24 cellular contexts compared by ENCODE assay signal in genomic region chr5:76852716-76853115, GRCh38. TPM values are rescaled to one million over a fixed set of nuclear protein-coding genes. Genes with fewer than 3 reads are reported as not detected.
DNase-seq lines count a peak whose midpoint lies in the region; ATAC-seq and TF ChIP-seq lines count a peak whose summit lies in the region.
"Had no signal": no experiment of that assay in that cellular context is flagged by ENCODE, and none has a peak within 500 bp of the region (broad histone marks: within the 10 kb centered on the region; RNA-seq: fewer than 3 reads in every experiment).

No MANE protein-coding gene starts in this region.

- ATAC-seq in CD4-positive, CD25-positive, alpha-beta regulatory T cell (ENCODE audit: low read depth in 2 of 2) = no peak
- ATAC-seq in HG03097 (IDR thresholded peaks at IDR 0.05; ENCODE audit: low FRiP score, unreplicated experiment) = no peak
- ATAC-seq: A549 had no signal

- peaks cover 14 to 30% (median 22%) of the 10 kb centered on the region in 11 experiments; a peak in 21 of 22 replicates for H3K9me3 ChIP-seq in BLaER1 treated with 17β-estradiol and CSF1 and Interleukin-3, amounts not matched to agents 10 nM and 100 nM (replicated peaks in 1 of 11)
- H3K9me3 ChIP-seq in CD4-positive, CD25-positive, alpha-beta regulatory T cell (ENCODE audit: control insufficient read depth in 2 of 2, low read length in 2 of 2) = no peaks in the 10 kb centered on the region
- H3K9me3 ChIP-seq in mesenchymal stem cell (ENCODE audit: control insufficient read depth, low read length) (no peaks in the 10 kb centered on the region), SJCRH30 (replicated peaks) (no peaks in the 10 kb centered on the region)
- H3K9me3 ChIP-seq: A549, MG63 had no signal

- H3K36me3 Mint-ChIP-seq in CD4-positive, CD25-positive, alpha-beta regulatory T cell = peaks cover 12% of the 10 kb centered on the region

- H3K4ac ChIP-seq in mesenchymal stem cell (ENCODE audit: low read depth in 1 of 2, low read length in 2 of 2) = no peak overlapping the region

- H3K18ac ChIP-seq in mesenchymal stem cell (ENCODE audit: low read depth in 1 of 2, low read length in 2 of 2) = no peak overlapping the region

- peak overlapping the region in 8 of 11 experiments; percentile 51 to 90 (median 72); a peak in 15 of 22 replicates for H3K4me2 ChIP-seq in BLaER1 treated with 17β-estradiol and CSF1 and Interleukin-3, amounts not matched to agents 10 nM and 100 nM
- no peak overlapping the region for H3K4me2 ChIP-seq in mesenchymal stem cell (ENCODE audit: low read length, poor library complexity, severe bottlenecking)
- H3K4me2 ChIP-seq: A549 had no signal

- no peak overlapping the region for H4K8ac ChIP-seq in mesenchymal stem cell (ENCODE audit: low read length)

- in situ Hi-C loops in brain microvascular endothelial cell (cut with HindIII; ENCODE audit: low pct_ligation_motif_present, low sequenced_read_pairs) = no loop called here

- peaks cover 39 to 83% (median 54%) of the 10 kb centered on the region in 4 donors for H3K4me1 Mint-ChIP-seq in CD4-positive, CD25-positive, alpha-beta regulatory T cell

- H2AK5ac ChIP-seq in mesenchymal stem cell (ENCODE audit: low read length, severe bottlenecking) = no peak overlapping the region

- H2BK15ac ChIP-seq in mesenchymal stem cell (ENCODE audit: low read depth, poor library complexity, severe bottlenecking) = no peak overlapping the region

- no peak overlapping the region for H2BK5ac ChIP-seq in mesenchymal stem cell (ENCODE audit: low read depth, low read length, poor library complexity, severe bottlenecking)

- no peak overlapping the region for H3K4me3 ChIP-seq in BLaER1 treated with 17β-estradiol and CSF1 and Interleukin-3, amounts not matched to agents 10 nM and 100 nM
- H3K4me3 ChIP-seq in CD4-positive, CD25-positive, alpha-beta regulatory T cell (ENCODE audit: low read depth, low read length) = no peak overlapping the region
- H3K4me3 ChIP-seq in brain microvascular endothelial cell (ENCODE audit: low read depth, low read length) (no peak overlapping the region), mesenchymal stem cell (ENCODE audit: insufficient read depth in 1 of 2, low read depth in 1 of 2, low read length in 2 of 2) (no peak overlapping the region), SJCRH30 (no peak overlapping the region)
- H3K4me3 ChIP-seq: A549, GM23248, MG63 had no signal

- H2BK12ac ChIP-seq in mesenchymal stem cell (ENCODE audit: low read length in 2 of 2) = no peak overlapping the region

- no peak overlapping the region for H2AFZ ChIP-seq in mesenchymal stem cell (ENCODE audit: low read depth, low read length)
- H2AFZ ChIP-seq: GM23248 had no signal

- no peak overlapping the region for H3K14ac ChIP-seq in mesenchymal stem cell (ENCODE audit: low read length in 2 of 2)

- 69% methylated on average over 1 of the region's 3 CpGs for WGBS in mesenchymal stem cell

- no peaks in the 10 kb centered on the region for H3K27me3 ChIP-seq in BLaER1 treated with 17β-estradiol and CSF1 and Interleukin-3, amounts not matched to agents 10 nM and 100 nM
- H3K27me3 ChIP-seq in CD4-positive, CD25-positive, alpha-beta regulatory T cell (ENCODE audit: control insufficient read depth, insufficient read depth, low read length) = no peaks in the 10 kb centered on the region
- H3K27me3 ChIP-seq in brain microvascular endothelial cell (replicated peaks) = no peaks in the 10 kb centered on the region
- no peaks in the 10 kb centered on the region for H3K27me3 ChIP-seq in mesenchymal stem cell (ENCODE audit: control insufficient read depth in 1 of 2, insufficient read depth in 1 of 2, low read length in 2 of 2)
- H3K27me3 ChIP-seq in SJCRH30 = no peaks in the 10 kb centered on the region
- H3K27me3 ChIP-seq: MG63 had no signal

- TF ChIP-seq CTCF in brain microvascular endothelial cell (IDR thresholded peaks at IDR 0.05; ENCODE audit: low read depth, low read length, missing control alignments) = no peak

- no peak overlapping the region for H3K23ac ChIP-seq in mesenchymal stem cell (ENCODE audit: low read length in 2 of 2)

- H4K20me1 ChIP-seq in BLaER1 treated with 17β-estradiol and CSF1 and Interleukin-3, amounts not matched to agents 10 nM and 100 nM = no peaks in the 10 kb centered on the region

- peaks cover 0 to 9% (median 2%) of the 10 kb centered on the region in 7 donors for H3K9me3 Mint-ChIP-seq in CD4-positive, CD25-positive, alpha-beta regulatory T cell
- H3K9me3 Mint-ChIP-seq: CD8-positive, alpha-beta memory T cell had no signal

- no peaks in the 10 kb centered on the region for H3K79me1 ChIP-seq in mesenchymal stem cell (replicated peaks; ENCODE audit: low read length, poor library complexity, severe bottlenecking)

- peak overlapping the region in 5 of 11 experiments; percentile 57 to 76 (median 68); a peak in 7 of 22 replicates for H3K27ac ChIP-seq in BLaER1 treated with 17β-estradiol and CSF1 and Interleukin-3, amounts not matched to agents 10 nM and 100 nM
- H3K27ac ChIP-seq in CD4-positive, CD25-positive, alpha-beta regulatory T cell (ENCODE audit: insufficient read depth, low read length, poor library complexity, severe bottlenecking) = no peak overlapping the region
- peak overlapping the region; percentile 33 for H3K27ac ChIP-seq in brain microvascular endothelial cell
- H3K27ac ChIP-seq in mesenchymal stem cell (ENCODE audit: low read length, poor library complexity, severe bottlenecking) = no peak overlapping the region
- H3K27ac ChIP-seq in SJCRH30 = no peak overlapping the region
- H3K27ac ChIP-seq: A549, GM23248 had no signal

- H3K27ac Mint-ChIP-seq in CD4-positive, CD25-positive, alpha-beta regulatory T cell = peak overlapping the region in 2 of 3 donors; percentile 17 to 87

- DNase-seq in CD4-positive, CD25-positive, alpha-beta regulatory T cell = no peak
- DNase-seq in brain microvascular endothelial cell (no peak), mesenchymal stem cell (peak; percentile 22), SJCRH30 (no peak), DMS 273 (lab: John Stamatoyannopoulos, UW; ENCODE audit: unreplicated experiment) (no peak)
- DNase-seq: AML-193; C1 segment of cervical spinal cord; CD8-positive, alpha-beta memory T cell; DND-41; GM23248; H7; MG63; NCI-H1105 treated with DMSO at 0.1 percent for 48 hours; NCI-H2029; NCI-H446 treated with DMSO at 0.1 percent for 48 hours; NCI-H526; NCI-H82; RPMI8226; SHP77 had no signal

- no peak overlapping the region for H3K9ac ChIP-seq in BLaER1 treated with 17β-estradiol and CSF1 and Interleukin-3, amounts not matched to agents 10 nM and 100 nM
- H3K9ac ChIP-seq in mesenchymal stem cell (ENCODE audit: low read length) = no peak overlapping the region
- H3K9ac ChIP-seq: GM23248 had no signal

- H3K36me3 ChIP-seq in BLaER1 treated with 17β-estradiol and CSF1 and Interleukin-3, amounts not matched to agents 10 nM and 100 nM = peaks cover 0 to 14% (median 0%) of the 10 kb centered on the region in 11 experiments; a peak in 2 of 22 replicates
- no peaks in the 10 kb centered on the region for H3K36me3 ChIP-seq in CD4-positive, CD25-positive, alpha-beta regulatory T cell (ENCODE audit: control insufficient read depth, insufficient read depth, low read length)
- H3K36me3 ChIP-seq in brain microvascular endothelial cell (replicated peaks) = no peaks in the 10 kb centered on the region
- H3K36me3 ChIP-seq in mesenchymal stem cell (ENCODE audit: control insufficient read depth in 1 of 2, insufficient read depth in 2 of 2, low read depth in 1 of 2, low read length in 2 of 2) = no peaks in the 10 kb centered on the region
- H3K36me3 ChIP-seq in SJCRH30 = no peaks in the 10 kb centered on the region
- H3K36me3 ChIP-seq: MG63 had no signal

- H3K4me3 Mint-ChIP-seq in CD4-positive, CD25-positive, alpha-beta regulatory T cell = peak overlapping the region in 1 of 4 donors; percentile 76

- H3K27me3 Mint-ChIP-seq in CD4-positive, CD25-positive, alpha-beta regulatory T cell = no peaks in the 10 kb centered on the region
- H3K27me3 Mint-ChIP-seq: CD8-positive, alpha-beta memory T cell had no signal

- H4K91ac ChIP-seq in mesenchymal stem cell (ENCODE audit: low read length) = no peak overlapping the region

- peaks cover 36 to 82% (median 66%) of the 10 kb centered on the region in 10 experiments for H3K4me1 ChIP-seq in BLaER1 treated with 17β-estradiol and CSF1 and Interleukin-3, amounts not matched to agents 10 nM and 100 nM
- peaks cover 50% of the 10 kb centered on the region for H3K4me1 ChIP-seq in CD4-positive, CD25-positive, alpha-beta regulatory T cell (ENCODE audit: control insufficient read depth, insufficient read depth, low read length, poor library complexity, severe bottlenecking)
- H3K4me1 ChIP-seq in mesenchymal stem cell (ENCODE audit: control insufficient read depth, insufficient read depth, low read depth, low read length) = no peaks in the 10 kb centered on the region
- H3K4me1 ChIP-seq in SJCRH30 = no peaks in the 10 kb centered on the region

- no peak overlapping the region for H2BK120ac ChIP-seq in mesenchymal stem cell (ENCODE audit: low read depth, low read length)

RNA-seq across cellular contexts. Expression of gene S100Z, which starts 2.9 kb away (rescaled TPM):
- 1.7 TPM for total RNA-seq in CD4-positive, CD25-positive, alpha-beta regulatory T cell
- 1 to 10 TPM in 3 of 4 donors, under 1 TPM in 1; 0.72 to 4.0 (median 1.4) TPM for polyA plus RNA-seq in CD4-positive, CD25-positive, alpha-beta regulatory T cell
- not detected for polyA plus RNA-seq in mesenchymal stem cell (2013, experiment 1 of 2)
- not detected for polyA plus RNA-seq in mesenchymal stem cell (2013, experiment 2 of 2)
- total RNA-seq in SJCRH30 (2014; rRNA removed; shearing (Covaris generic)) = not detected in 2 replicates
- total RNA-seq: GM23248, HT-29, LHCN-M2 had no signal
- polyA plus RNA-seq: A549; CD8-positive, alpha-beta memory T cell; GM23248 had no signal

RNA-seq across cellular contexts. Expression of gene F2RL1, which starts 33.9 kb away (rescaled TPM):
- total RNA-seq in CD4-positive, CD25-positive, alpha-beta regulatory T cell = 1.6 TPM
- polyA plus RNA-seq in CD4-positive, CD25-positive, alpha-beta regulatory T cell = 1 to 10 TPM; 2.1 to 9.9 (median 6.3) TPM
- polyA plus RNA-seq in mesenchymal stem cell (2013, experiment 1 of 2) = 51.1 TPM
- polyA plus RNA-seq in mesenchymal stem cell (2013, experiment 2 of 2) = 51.8 TPM
- total RNA-seq in SJCRH30 (2014; rRNA removed; shearing (Covaris generic)) = 0.02 TPM in 1 of 2 replicates, not detected in the other
